ENCODE assay signal across 13 cellular contexts in the genomic region with DNA sequence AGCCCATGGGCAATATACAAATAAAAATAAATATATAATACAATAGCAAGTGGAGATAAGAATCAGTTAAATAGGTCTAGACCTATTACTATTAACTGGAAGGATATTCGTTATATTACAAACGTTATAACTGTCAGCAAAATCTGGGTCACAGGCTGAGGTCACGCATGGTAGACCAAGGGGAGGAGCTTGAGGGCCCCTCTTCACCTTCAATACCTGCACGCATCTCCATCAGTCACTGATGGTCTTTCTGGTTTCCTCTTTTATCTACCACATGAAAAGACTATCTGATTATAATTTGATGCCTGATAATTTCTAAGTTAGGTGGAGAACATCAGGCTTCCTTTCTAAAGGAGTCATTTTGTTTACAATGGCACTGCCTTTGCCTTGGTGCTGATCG. TPM values are rescaled to one million over a fixed set of nuclear protein-coding genes. Genes with fewer than 3 reads are reported as not detected.
A peak's percentile ranks its signal among the peaks of the same experiment; 100 is the strongest.
DNase-seq lines count a peak whose midpoint lies in the region.
"Had no signal": no experiment of that assay in that cellular context is flagged by ENCODE, and none has a peak within 500 bp of the region (broad histone marks: within the 10 kb centered on the region; RNA-seq: fewer than 3 reads in every experiment).

No MANE protein-coding gene starts in this region.

- peak in 4 of 5 donors; percentile 12 to 44 (median 26) for DNase-seq in CD4-positive, alpha-beta memory T cell
- DNase-seq in SW480 (ENCODE audit: low spot score) (peak; percentile 47), NCI-H187 (lab: John Stamatoyannopoulos, UW) (no peak)
- DNase-seq in central memory CD4-positive, alpha-beta T cell, result peak; percentile 13
- DNase-seq in activated effector memory CD4-positive, alpha-beta T cell treated with Interleukin-2 at 50 U/mL for 16 hours, result no peak
- no peak for DNase-seq in activated CD4-positive, alpha-beta T cell treated with anti-CD3 and anti-CD28 coated beads, Interleukin-2, amount 10 ng/mL, durations not matched to agents 7 days and 5 days
- DNase-seq: AML-193; Calu3; CD8-positive, alpha-beta T cell; DMS79 treated with DMSO at 0.1 percent for 48 hours; HCEC 1CT had no signal

- H3K36me3 Mint-ChIP-seq in CD4-positive, alpha-beta memory T cell, result no peaks in the 10 kb centered on the region
- H3K36me3 Mint-ChIP-seq in activated CD4-positive, alpha-beta T cell treated with anti-CD3 and anti-CD28 coated beads, Interleukin-2, amount 10 ng/mL, durations not matched to agents 7 days and 5 days (ENCODE audit: low read depth), result no peaks in the 10 kb centered on the region
- H3K36me3 Mint-ChIP-seq: CD14-positive monocyte; CD8-positive, alpha-beta T cell had no signal

- no peaks in the 10 kb centered on the region for H3K9me3 Mint-ChIP-seq in CD4-positive, alpha-beta memory T cell
- no peaks in the 10 kb centered on the region for H3K9me3 Mint-ChIP-seq in activated CD4-positive, alpha-beta T cell treated with anti-CD3 and anti-CD28 coated beads, Interleukin-2, amount 10 ng/mL, durations not matched to agents 7 days and 5 days
- H3K9me3 Mint-ChIP-seq: CD8-positive, alpha-beta T cell had no signal

- H3K36me3 ChIP-seq in CD4-positive, alpha-beta memory T cell (ENCODE audit: insufficient read depth, low read length), result no peaks in the 10 kb centered on the region

- no peak overlapping the region for H3K27ac ChIP-seq in CD4-positive, alpha-beta memory T cell (ENCODE audit: low read depth, low read length)

- peak overlapping the region in 4 of 8 donors; percentile 55 to 76 (median 67) for H3K4me3 Mint-ChIP-seq in CD4-positive, alpha-beta memory T cell
- no peak overlapping the region for H3K4me3 Mint-ChIP-seq in activated CD4-positive, alpha-beta T cell treated with anti-CD3 and anti-CD28 coated beads, Interleukin-2, amount 10 ng/mL, durations not matched to agents 7 days and 5 days
- H3K4me3 Mint-ChIP-seq: CD14-positive monocyte; CD8-positive, alpha-beta T cell had no signal

- H3K4me1 Mint-ChIP-seq in CD4-positive, alpha-beta memory T cell, result peaks cover 3 to 12% (median 7%) of the 10 kb centered on the region in 4 donors
- no peaks in the 10 kb centered on the region for H3K4me1 Mint-ChIP-seq in activated CD4-positive, alpha-beta T cell treated with anti-CD3 and anti-CD28 coated beads, Interleukin-2, amount 10 ng/mL, durations not matched to agents 7 days and 5 days
- H3K4me1 Mint-ChIP-seq: CD14-positive monocyte had no signal

- H3K27me3 ChIP-seq in CD4-positive, alpha-beta memory T cell (ENCODE audit: insufficient read depth, low read length), result no peaks in the 10 kb centered on the region

- H3K4me1 ChIP-seq in CD4-positive, alpha-beta memory T cell (ENCODE audit: insufficient read depth, low read length), result peaks cover 7% of the 10 kb centered on the region

- CTCF ChIA-PET in CD4-positive, alpha-beta memory T cell (lab: Charles Lee; ENCODE audit: partially characterized antibody), result interaction anchor here (0.9 to 1.4 kb wide), 2 partner anchors 16 to 139 kb away, joined by 4 to 5 read pairs; no protein-coding TSS in a partner anchor
- CTCF ChIA-PET in activated CD4-positive, alpha-beta T cell treated with anti-CD3 and anti-CD28 coated beads, Interleukin-2, amount 10 ng/mL, durations not matched to agents 7 days and 5 days (lab: Charles Lee), result interaction anchor here (1.2 kb wide), 1 partner anchor 12 kb away, joined by 3 read pairs; no protein-coding TSS in a partner anchor

- H3K4me3 ChIP-seq in CD4-positive, alpha-beta memory T cell (ENCODE audit: low read length in 2 of 2), result no peak overlapping the region
- H3K4me3 ChIP-seq: GM12878 had no signal

- H3K27me3 Mint-ChIP-seq in CD4-positive, alpha-beta memory T cell, result peaks cover 2 to 5% of the 10 kb centered on the region in 2 donors
- H3K27me3 Mint-ChIP-seq in activated CD4-positive, alpha-beta T cell treated with anti-CD3 and anti-CD28 coated beads, Interleukin-2, amount 10 ng/mL, durations not matched to agents 7 days and 5 days, result peaks cover 20% of the 10 kb centered on the region

- H3K27ac Mint-ChIP-seq in CD4-positive, alpha-beta memory T cell, result peak overlapping the region in 3 of 7 donors; percentile 50 to 79 (median 72)
- no peak overlapping the region for H3K27ac Mint-ChIP-seq in activated CD4-positive, alpha-beta T cell treated with anti-CD3 and anti-CD28 coated beads, Interleukin-2, amount 10 ng/mL, durations not matched to agents 7 days and 5 days
- H3K27ac Mint-ChIP-seq: CD14-positive monocyte; CD8-positive, alpha-beta T cell had no signal

- POLR2A ChIA-PET in CD4-positive, alpha-beta memory T cell (lab: Charles Lee; ENCODE audit: partially characterized antibody), result no interaction called here
- POLR2A ChIA-PET in activated CD4-positive, alpha-beta T cell treated with anti-CD3 and anti-CD28 coated beads, Interleukin-2, amount 10 ng/mL, durations not matched to agents 7 days and 5 days (lab: Charles Lee), result no interaction called here

- intact Hi-C loops in CD4-positive, alpha-beta memory T cell (cut with micrococcal nuclease), result no loop called here

- no peaks in the 10 kb centered on the region for H3K9me3 ChIP-seq in CD4-positive, alpha-beta memory T cell (ENCODE audit: control insufficient read depth in 1 of 2, low read length in 2 of 2)

RNA-seq across cellular contexts. Expression of a gene that starts 43.2 kb away (rescaled TPM):
- total RNA-seq in CD4-positive, alpha-beta memory T cell, result 100 to 1,000 TPM; 150 to 157 TPM
- 100 to 1,000 TPM; 282 to 420 TPM for polyA plus RNA-seq in CD4-positive, alpha-beta memory T cell
- 10 to 100 TPM; 91.4 to 94.4 TPM for total RNA-seq in activated CD4-positive, alpha-beta T cell treated with anti-CD3 and anti-CD28 coated beads, Interleukin-2, amount 10 ng/mL, durations not matched to agents 7 days and 5 days

Comparison
In these comparisons a context has a peak if more than half of its experiments do, and no peak if none do; other contexts are left out.
1. DNase-seq: peak in CD4-positive, alpha-beta memory T cell (4 of 5), SW480 (single experiment) and central memory CD4-positive, alpha-beta T cell (single experiment); none in activated effector memory CD4-positive, alpha-beta T cell treated with Interleukin-2 at 50 U/mL for 16 hours (single experiment), activated CD4-positive, alpha-beta T cell treated with anti-CD3 and anti-CD28 coated beads, Interleukin-2, amount 10 ng/mL, durations not matched to agents 7 days and 5 days (single experiment) and NCI-H187 (0 of 2).